15 cellular contexts compared by ENCODE assay signal in genomic region chr2:38164881-38165280, GRCh38.
DNase-seq lines count a peak whose midpoint lies in the region; ATAC-seq and TF ChIP-seq lines count a peak whose summit lies in the region.
"Had no signal": no experiment of that assay in that cellular context is flagged by ENCODE, and none has a peak within 500 bp of the region (broad histone marks: within the 10 kb centered on the region; RNA-seq: fewer than 3 reads in every experiment).

No MANE protein-coding gene starts in this region.

- ATAC-seq in GM18508 (IDR thresholded peaks at IDR 0.05; ENCODE audit: insufficient read depth, unreplicated experiment) (peak; percentile 73), GM21390 (IDR thresholded peaks at IDR 0.05; ENCODE audit: unreplicated experiment) (peak; percentile 78), HG03354 (IDR thresholded peaks at IDR 0.05; ENCODE audit: poor library complexity, severe bottlenecking, unreplicated experiment) (peak; percentile 83), mucosa of descending colon (no peak), HG02870 (IDR thresholded peaks at IDR 0.05; ENCODE audit: unreplicated experiment) (no peak)
- ATAC-seq: esophagus mucosa had no signal

- intact Hi-C loops in mucosa of descending colon (cut with DNase I, micrococcal nuclease), result no loop called here
- intact Hi-C loops in ascending aorta (cut with DNase I), result no loop called here

- no peaks in the 10 kb centered on the region for H3K9me3 ChIP-seq in mucosa of descending colon
- H3K9me3 ChIP-seq in ascending aorta, result no peaks in the 10 kb centered on the region
- H3K9me3 ChIP-seq: stomach had no signal

- no peak overlapping the region for H3K27ac ChIP-seq in ascending aorta
- H3K27ac ChIP-seq: KMS-11, stomach had no signal

- H3K36me3 ChIP-seq in mucosa of descending colon (ENCODE audit: low read depth) (no peaks in the 10 kb centered on the region), ascending aorta (no peaks in the 10 kb centered on the region)
- H3K36me3 ChIP-seq: stomach had no signal

- TF ChIP-seq CTCF in mucosa of descending colon (IDR thresholded peaks at IDR 0.05) (no peak), ascending aorta (IDR thresholded peaks at IDR 0.05) (no peak)

- H3K4me1 ChIP-seq in mucosa of descending colon (ENCODE audit: low read depth) (no peaks in the 10 kb centered on the region), ascending aorta (peaks cover 0 to 5% of the 10 kb centered on the region in 2 donors)

- H3K27me3 ChIP-seq in ascending aorta, result no peaks in the 10 kb centered on the region
- H3K27me3 ChIP-seq: stomach had no signal

- H3K4me3 ChIP-seq in mucosa of descending colon (no peak overlapping the region), ascending aorta (no peak overlapping the region)
- H3K4me3 ChIP-seq: stomach had no signal

- DNase-seq in islet precursor cell, result peak; percentile 21
- no peak for DNase-seq in dedifferentiated amniotic fluid mesenchymal stem cell (ENCODE audit: extremely low spot score)
- no peak for DNase-seq in mucosa of descending colon
- DNase-seq in ascending aorta (ENCODE audit: low spot score in 2 of 2), result no peak
- DNase-seq: activated naive CD8-positive, alpha-beta T cell treated with anti-CD3 and anti-CD28 coated beads for 36 hours; midbrain; NCI-H345; stimulated activated CD4-positive, alpha-beta T cell treated with anti-CD3 and anti-CD28 coated beads, Interleukin-4, amount 100 ng/mL, for 1 hour; stomach had no signal

Comparison
In these comparisons a context has a peak if more than half of its experiments do, and no peak if none do; other contexts are left out.
1. ATAC-seq: peak in GM18508 (single experiment), GM21390 (single experiment) and HG03354 (single experiment); none in mucosa of descending colon (single experiment) and HG02870 (single experiment).